Comparison of ENCODE assay signal across 1 cellular context in the genomic region with DNA sequence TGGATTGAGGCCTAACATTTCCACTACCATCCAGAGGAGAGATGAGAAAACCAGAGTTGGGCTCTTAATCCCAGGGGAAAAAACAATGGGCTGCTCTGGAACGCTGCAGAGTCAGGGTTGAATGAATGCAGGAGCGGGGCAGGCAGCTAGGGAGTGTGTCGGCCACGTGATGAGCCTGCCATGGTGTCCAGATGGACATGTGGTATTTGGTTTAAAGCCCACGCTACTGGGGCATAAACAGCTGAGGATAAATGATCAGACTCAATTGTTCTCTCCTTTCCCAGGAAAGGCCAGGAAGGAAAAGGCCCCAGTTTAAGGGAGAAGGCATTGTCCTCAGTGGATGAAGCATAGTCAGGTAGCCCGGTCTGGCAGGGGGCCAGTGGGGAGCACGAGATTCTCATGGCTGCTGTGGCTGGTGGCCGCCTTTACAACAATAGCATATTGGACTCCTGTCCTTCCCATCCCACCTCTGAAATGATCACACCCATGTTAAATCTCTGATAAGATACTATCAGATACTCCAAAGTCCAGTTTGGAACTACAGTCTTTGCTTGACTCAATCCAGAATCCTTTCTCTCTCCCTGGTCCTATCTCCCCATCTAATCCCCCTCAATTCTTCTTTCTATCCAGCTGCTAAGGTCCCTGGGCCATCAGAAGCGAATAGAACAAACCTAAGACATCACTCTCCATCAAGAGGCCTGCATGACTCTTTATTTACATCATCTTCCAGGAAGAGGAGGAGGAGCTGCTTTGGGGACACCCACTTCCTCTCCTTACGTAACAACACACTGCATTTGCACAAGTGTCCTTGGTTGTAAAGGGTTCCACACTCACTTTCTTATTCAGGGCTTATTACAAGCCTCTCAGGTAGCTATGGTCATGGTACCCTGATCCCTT.
TF ChIP-seq lines count a peak whose summit lies in the region.

No MANE protein-coding gene starts in this region.

TF ChIP-seq in K562, 482 proteins besides CTCF, POLR2A, EP300 and RAD21 (continued from another document):
- TF ChIP-seq, protein P1, sequence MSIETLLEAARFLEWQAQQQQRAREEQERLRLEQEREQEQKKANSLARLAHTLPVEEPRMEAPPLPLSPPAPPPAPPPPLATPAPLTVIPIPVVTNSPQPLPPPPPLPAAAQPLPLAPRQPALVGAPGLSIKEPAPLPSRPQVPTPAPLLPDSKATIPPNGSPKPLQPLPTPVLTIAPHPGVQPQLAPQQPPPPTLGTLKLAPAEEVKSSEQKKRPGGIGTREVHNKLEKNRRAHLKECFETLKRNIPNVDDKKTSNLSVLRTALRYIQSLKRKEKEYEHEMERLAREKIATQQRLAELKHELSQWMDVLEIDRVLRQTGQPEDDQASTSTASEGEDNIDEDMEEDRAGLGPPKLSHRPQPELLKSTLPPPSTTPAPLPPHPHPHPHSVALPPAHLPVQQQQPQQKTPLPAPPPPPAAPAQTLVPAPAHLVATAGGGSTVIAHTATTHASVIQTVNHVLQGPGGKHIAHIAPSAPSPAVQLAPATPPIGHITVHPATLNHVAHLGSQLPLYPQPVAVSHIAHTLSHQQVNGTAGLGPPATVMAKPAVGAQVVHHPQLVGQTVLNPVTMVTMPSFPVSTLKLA (conservative IDR thresholded peaks at IDR 0.05), result 0 out of 4 replicates have a peak, but pooled peaks of 1 of the 2 experiments have one; percentile 30
- TF ChIP-seq EP400 (IDR thresholded peaks at IDR 0.05), result 0 out of 2 replicates have a peak, but pooled peaks have one; percentile 27
- no peak for TF ChIP-seq CBX1 (IDR thresholded peaks at IDR 0.05; ENCODE audit: low read depth)
- TF ChIP-seq MYC (IDR thresholded peaks at IDR 0.05; ENCODE audit: low read depth, low read length), result peak; percentile 15; the same call in 1 of the 2 replicates
- no peak for TF ChIP-seq MYC (CRISPR knock-in tag; IDR thresholded peaks at IDR 0.05; ENCODE audit: borderline replicate concordance, low read depth)
- no peak for TF ChIP-seq CREBBP (IDR thresholded peaks at IDR 0.05; ENCODE audit: low read depth, low read length)
TF ChIP-seq in K562: peak in this region for 34.
